ENCODE assay signal across 10 cellular contexts in genomic region chr3:96863129-96863740, GRCh38.
A peak's percentile ranks its signal among the peaks of the same experiment; 100 is the strongest.
DNase-seq lines count a peak whose midpoint lies in the region; ATAC-seq and TF ChIP-seq lines count a peak whose summit lies in the region.
"Had no signal": no experiment of that assay in that cellular context is flagged by ENCODE, and none has a peak within 500 bp of the region (broad histone marks: within the 10 kb centered on the region; RNA-seq: fewer than 3 reads in every experiment).

No MANE protein-coding gene starts in this region.

- ATAC-seq in GM21737 (IDR thresholded peaks at IDR 0.05; ENCODE audit: unreplicated experiment): peak; percentile 71
- no peak for ATAC-seq in HG03196 (IDR thresholded peaks at IDR 0.05; ENCODE audit: unreplicated experiment)
- no peak for ATAC-seq in GM21576 (IDR thresholded peaks at IDR 0.05; ENCODE audit: unreplicated experiment)

- peak; percentile 57 for DNase-seq in DMS53 treated with DMSO at 0.1 percent for 48 hours (lab: John Stamatoyannopoulos, UW; ENCODE audit: unreplicated experiment)
- DNase-seq in NCI-H1092 treated with DMSO at 0.1 percent for 48 hours (lab: John Stamatoyannopoulos, UW): peak; percentile 59
- peak; percentile 65 for DNase-seq in SKM-1 treated with dmso at 0.1 percent for 144 hours (lab: John Stamatoyannopoulos, UW; ENCODE audit: unreplicated experiment)
- peak; percentile 49 for DNase-seq in glomerular visceral epithelial cell (ENCODE audit: extremely low spot score)
- no peak for DNase-seq in tibial artery

- no peak overlapping the region for H3K4me3 ChIP-seq in tibial artery
- H3K4me3 ChIP-seq: SJSA1 had no signal

- no peaks in the 10 kb centered on the region for H3K9me3 ChIP-seq in tibial artery
- H3K9me3 ChIP-seq: neutrophil, SJSA1 had no signal

- H3K27me3 ChIP-seq in tibial artery: no peaks in the 10 kb centered on the region
- H3K27me3 ChIP-seq: neutrophil, SJSA1 had no signal

- intact Hi-C loops in tibial artery (cut with DNase I; ENCODE audit: low total_unique reads): no loop called here

- no peaks in the 10 kb centered on the region for H3K36me3 ChIP-seq in tibial artery
- H3K36me3 ChIP-seq: neutrophil, SJSA1 had no signal

- no peak overlapping the region for H3K27ac ChIP-seq in tibial artery
- H3K27ac ChIP-seq: neutrophil, SJSA1 had no signal

- no peaks in the 10 kb centered on the region for H3K4me1 ChIP-seq in tibial artery
- H3K4me1 ChIP-seq: SJSA1 had no signal

- TF ChIP-seq CTCF in tibial artery (IDR thresholded peaks at IDR 0.05): peak; percentile 38 to 44

Comparison
In these comparisons a context has a peak if more than half of its experiments do, and no peak if none do; other contexts are left out.
1. DNase-seq: peak in DMS53 treated with DMSO at 0.1 percent for 48 hours (single experiment), NCI-H1092 treated with DMSO at 0.1 percent for 48 hours (single experiment), SKM-1 treated with dmso at 0.1 percent for 144 hours (single experiment) and glomerular visceral epithelial cell (single experiment); none in tibial artery (0 of 2).